ENCODE assay signal across 18 cellular contexts in genomic region chr4:15368906-15369305, GRCh38. TPM values are rescaled to one million over a fixed set of nuclear protein-coding genes. Genes with fewer than 3 reads are reported as not detected.
DNase-seq lines count a peak whose midpoint lies in the region; FAIRE-seq and TF ChIP-seq lines count a peak whose summit lies in the region.
"Had no signal": no experiment of that assay in that cellular context is flagged by ENCODE, and none has a peak within 500 bp of the region (broad histone marks: within the 10 kb centered on the region; RNA-seq: fewer than 3 reads in every experiment).

No MANE protein-coding gene starts in this region.

- no peak for FAIRE-seq in kidney (lab: Jason Lieb, UNC)

- intact Hi-C loops in kidney (cut with DNase I), result no loop called here

- peaks cover 7% of the 10 kb centered on the region for H3K27me3 Mint-ChIP-seq in T-helper 2 cell treated with Interferon-gamma antibody and Interleukin-4, amounts not matched to agents 5 μg/mL and 100 μg/mL, for 36 hours (ENCODE audit: low read depth)
- H3K27me3 Mint-ChIP-seq: naive thymus-derived CD8-positive, alpha-beta T cell had no signal

- H3K4me3 ChIP-seq in AG10803 (ENCODE audit: low read length) (no peak overlapping the region), fibroblast of villous mesenchyme (ENCODE audit: low read depth, low read length) (no peak overlapping the region), kidney (ENCODE audit: low read length in 2 of 2) (no peak overlapping the region)
- H3K4me3 ChIP-seq: ascending aorta had no signal

- no peaks in the 10 kb centered on the region for H3K36me3 ChIP-seq in kidney (ENCODE audit: control insufficient read depth in 1 of 2, insufficient read depth in 2 of 2, low read length in 2 of 2)
- H3K36me3 ChIP-seq: ascending aorta had no signal

- TF ChIP-seq CTCF in AG10803 (conservative IDR thresholded peaks at IDR 0.05; ENCODE audit: low read length), result no peak
- no peak for TF ChIP-seq CTCF in fibroblast of villous mesenchyme (IDR thresholded peaks at IDR 0.05; ENCODE audit: insufficient read depth, low read depth, low read length)
- TF ChIP-seq CTCF in kidney (IDR thresholded peaks at IDR 0.05; ENCODE audit: borderline replicate concordance, extremely low read depth, insufficient read depth), result no peak

- no peak overlapping the region for H3K9ac ChIP-seq in kidney (ENCODE audit: low read length in 2 of 2)

- H3K4me1 Mint-ChIP-seq in T-helper 2 cell treated with Interferon-gamma antibody and Interleukin-4, amounts not matched to agents 5 μg/mL and 100 μg/mL, for 36 hours (ENCODE audit: low read depth), result peaks cover 39% of the 10 kb centered on the region

- no peaks in the 10 kb centered on the region for H3K9me3 Mint-ChIP-seq in T-helper 2 cell treated with Interferon-gamma antibody and Interleukin-4, amounts not matched to agents 5 μg/mL and 100 μg/mL, for 36 hours
- H3K9me3 Mint-ChIP-seq: activated T-cell treated with anti-CD3 and anti-CD28 coated beads, Interleukin-2, amount 50 U/mL, for 4 hours; naive thymus-derived CD8-positive, alpha-beta T cell had no signal

- no peak overlapping the region for H3K27ac ChIP-seq in kidney (ENCODE audit: low read depth in 2 of 2, low read length in 2 of 2)
- H3K27ac ChIP-seq: ascending aorta had no signal

- H3K4me3 Mint-ChIP-seq in T-helper 2 cell treated with Interferon-gamma antibody and Interleukin-4, amounts not matched to agents 5 μg/mL and 100 μg/mL, for 36 hours, result peak overlapping the region; percentile 42
- H3K4me3 Mint-ChIP-seq: activated T-cell treated with anti-CD3 and anti-CD28 coated beads, Interleukin-2, amount 50 U/mL, for 4 hours; naive thymus-derived CD8-positive, alpha-beta T cell had no signal

- DNase-seq in AG10803 (ENCODE audit: low read depth) (peak; percentile 83), HCEC 1CT (peak; percentile 74), fibroblast of villous mesenchyme (ENCODE audit: low read depth) (peak; percentile 80), NCI-H446 treated with DMSO at 0.1 percent for 48 hours (lab: John Stamatoyannopoulos, UW) (no peak), NCI-H2227 treated with DMSO at 0.1 percent for 48 hours (lab: John Stamatoyannopoulos, UW) (no peak), HUDEP-2 (lab: John Stamatoyannopoulos, UW; ENCODE audit: unreplicated experiment in 76 of 76) (no peak), kidney (no peak)
- DNase-seq in T-helper 2 cell treated with Interferon-gamma antibody and Interleukin-4, amounts not matched to agents 5 μg/mL and 100 μg/mL, for 36 hours (ENCODE audit: low spot score), result peak; percentile 32
- DNase-seq: activated CD4-positive, CD25-positive, alpha-beta regulatory T cell treated with anti-CD3 and anti-CD28 coated beads, Interleukin-2, amount 50 U/mL, for 72 hours; activated T-cell treated with anti-CD3 and anti-CD28 coated beads, Interleukin-2, amount 50 U/mL, for 4 hours; effector CD4-positive, alpha-beta T cell; glutamatergic neuron; naive thymus-derived CD8-positive, alpha-beta T cell; NCI-H2029; right cardiac atrium; stimulated activated CD4-positive, alpha-beta T cell treated with anti-CD3 and anti-CD28 coated beads, Interleukin-4, amount 100 ng/mL, for 24 hours; stimulated activated naive CD4-positive, alpha-beta T cell had no signal

- no peaks in the 10 kb centered on the region for H3K36me3 Mint-ChIP-seq in T-helper 2 cell treated with Interferon-gamma antibody and Interleukin-4, amounts not matched to agents 5 μg/mL and 100 μg/mL, for 36 hours (ENCODE audit: low read depth)

- H3K4me1 ChIP-seq in kidney (ENCODE audit: control insufficient read depth in 1 of 2, insufficient read depth in 1 of 2, low read depth in 1 of 2, low read length in 2 of 2), result no peaks in the 10 kb centered on the region

- H3K27ac Mint-ChIP-seq in T-helper 2 cell treated with Interferon-gamma antibody and Interleukin-4, amounts not matched to agents 5 μg/mL and 100 μg/mL, for 36 hours, result peak overlapping the region; percentile 42
- H3K27ac Mint-ChIP-seq: naive thymus-derived CD8-positive, alpha-beta T cell had no signal

- H3K9me3 ChIP-seq in kidney (ENCODE audit: control insufficient read depth in 1 of 2, low read length in 2 of 2), result no peaks in the 10 kb centered on the region
- H3K9me3 ChIP-seq: ascending aorta had no signal

RNA-seq across cellular contexts. Expression of gene C1QTNF7, which starts 58.9 kb away (rescaled TPM):
- total RNA-seq in fibroblast of villous mesenchyme, result 1.7 and 1.9 TPM in 2 replicates
- 2.2 TPM for total RNA-seq in kidney
- 5.3 TPM for polyA plus RNA-seq in kidney (ENCODE audit: insufficient read depth, low read depth, low replicate concordance)
- total RNA-seq: activated T-cell treated with anti-CD3 and anti-CD28 coated beads, Interleukin-2, amount 50 U/mL, for 4 hours; naive thymus-derived CD8-positive, alpha-beta T cell had no signal

Comparison
In these comparisons a context has a peak if more than half of its experiments do, and no peak if none do; other contexts are left out.
1. DNase-seq: peak in AG10803 (single experiment), HCEC 1CT (single experiment), T-helper 2 cell treated with Interferon-gamma antibody and Interleukin-4, amounts not matched to agents 5 μg/mL and 100 μg/mL, for 36 hours (single experiment) and fibroblast of villous mesenchyme (single experiment); none in NCI-H446 treated with DMSO at 0.1 percent for 48 hours (single experiment), NCI-H2227 treated with DMSO at 0.1 percent for 48 hours (single experiment), HUDEP-2 (0 of 76) and kidney (single experiment).